In the genomic region with DNA sequence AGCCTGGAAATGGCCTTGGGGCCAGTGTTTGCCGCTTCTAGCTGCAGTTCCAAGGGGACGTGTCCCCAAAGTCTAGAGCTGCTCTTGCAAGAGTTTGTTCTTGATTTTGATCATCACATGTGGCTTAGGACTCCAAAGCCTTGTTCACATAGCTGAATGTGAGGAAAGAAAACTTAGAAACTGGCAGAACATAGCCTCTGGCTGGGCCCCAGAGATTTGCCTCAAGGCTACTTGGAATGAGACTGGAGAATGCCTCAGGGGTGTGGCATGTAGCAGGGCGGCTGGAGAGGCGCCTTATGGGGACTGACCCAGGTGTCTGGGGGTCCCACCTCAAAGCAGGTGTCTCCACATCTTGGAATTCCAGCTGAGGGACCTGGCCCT, we compare ENCODE assay signal across 1 cellular context.
TF ChIP-seq lines count a peak whose summit lies in the region.

No MANE protein-coding gene starts in this region.

TF ChIP-seq in GM23338, 12 proteins besides CTCF, POLR2A, EP300 and RAD21 (continued from another document):
- TF ChIP-seq, protein P1, sequence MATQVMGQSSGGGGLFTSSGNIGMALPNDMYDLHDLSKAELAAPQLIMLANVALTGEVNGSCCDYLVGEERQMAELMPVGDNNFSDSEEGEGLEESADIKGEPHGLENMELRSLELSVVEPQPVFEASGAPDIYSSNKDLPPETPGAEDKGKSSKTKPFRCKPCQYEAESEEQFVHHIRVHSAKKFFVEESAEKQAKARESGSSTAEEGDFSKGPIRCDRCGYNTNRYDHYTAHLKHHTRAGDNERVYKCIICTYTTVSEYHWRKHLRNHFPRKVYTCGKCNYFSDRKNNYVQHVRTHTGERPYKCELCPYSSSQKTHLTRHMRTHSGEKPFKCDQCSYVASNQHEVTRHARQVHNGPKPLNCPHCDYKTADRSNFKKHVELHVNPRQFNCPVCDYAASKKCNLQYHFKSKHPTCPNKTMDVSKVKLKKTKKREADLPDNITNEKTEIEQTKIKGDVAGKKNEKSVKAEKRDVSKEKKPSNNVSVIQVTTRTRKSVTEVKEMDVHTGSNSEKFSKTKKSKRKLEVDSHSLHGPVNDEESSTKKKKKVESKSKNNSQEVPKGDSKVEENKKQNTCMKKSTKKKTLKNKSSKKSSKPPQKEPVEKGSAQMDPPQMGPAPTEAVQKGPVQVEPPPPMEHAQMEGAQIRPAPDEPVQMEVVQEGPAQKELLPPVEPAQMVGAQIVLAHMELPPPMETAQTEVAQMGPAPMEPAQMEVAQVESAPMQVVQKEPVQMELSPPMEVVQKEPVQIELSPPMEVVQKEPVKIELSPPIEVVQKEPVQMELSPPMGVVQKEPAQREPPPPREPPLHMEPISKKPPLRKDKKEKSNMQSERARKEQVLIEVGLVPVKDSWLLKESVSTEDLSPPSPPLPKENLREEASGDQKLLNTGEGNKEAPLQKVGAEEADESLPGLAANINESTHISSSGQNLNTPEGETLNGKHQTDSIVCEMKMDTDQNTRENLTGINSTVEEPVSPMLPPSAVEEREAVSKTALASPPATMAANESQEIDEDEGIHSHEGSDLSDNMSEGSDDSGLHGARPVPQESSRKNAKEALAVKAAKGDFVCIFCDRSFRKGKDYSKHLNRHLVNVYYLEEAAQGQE (IDR thresholded peaks at IDR 0.05; ENCODE audit: unreplicated experiment): no peak
- TF ChIP-seq, protein P2, sequence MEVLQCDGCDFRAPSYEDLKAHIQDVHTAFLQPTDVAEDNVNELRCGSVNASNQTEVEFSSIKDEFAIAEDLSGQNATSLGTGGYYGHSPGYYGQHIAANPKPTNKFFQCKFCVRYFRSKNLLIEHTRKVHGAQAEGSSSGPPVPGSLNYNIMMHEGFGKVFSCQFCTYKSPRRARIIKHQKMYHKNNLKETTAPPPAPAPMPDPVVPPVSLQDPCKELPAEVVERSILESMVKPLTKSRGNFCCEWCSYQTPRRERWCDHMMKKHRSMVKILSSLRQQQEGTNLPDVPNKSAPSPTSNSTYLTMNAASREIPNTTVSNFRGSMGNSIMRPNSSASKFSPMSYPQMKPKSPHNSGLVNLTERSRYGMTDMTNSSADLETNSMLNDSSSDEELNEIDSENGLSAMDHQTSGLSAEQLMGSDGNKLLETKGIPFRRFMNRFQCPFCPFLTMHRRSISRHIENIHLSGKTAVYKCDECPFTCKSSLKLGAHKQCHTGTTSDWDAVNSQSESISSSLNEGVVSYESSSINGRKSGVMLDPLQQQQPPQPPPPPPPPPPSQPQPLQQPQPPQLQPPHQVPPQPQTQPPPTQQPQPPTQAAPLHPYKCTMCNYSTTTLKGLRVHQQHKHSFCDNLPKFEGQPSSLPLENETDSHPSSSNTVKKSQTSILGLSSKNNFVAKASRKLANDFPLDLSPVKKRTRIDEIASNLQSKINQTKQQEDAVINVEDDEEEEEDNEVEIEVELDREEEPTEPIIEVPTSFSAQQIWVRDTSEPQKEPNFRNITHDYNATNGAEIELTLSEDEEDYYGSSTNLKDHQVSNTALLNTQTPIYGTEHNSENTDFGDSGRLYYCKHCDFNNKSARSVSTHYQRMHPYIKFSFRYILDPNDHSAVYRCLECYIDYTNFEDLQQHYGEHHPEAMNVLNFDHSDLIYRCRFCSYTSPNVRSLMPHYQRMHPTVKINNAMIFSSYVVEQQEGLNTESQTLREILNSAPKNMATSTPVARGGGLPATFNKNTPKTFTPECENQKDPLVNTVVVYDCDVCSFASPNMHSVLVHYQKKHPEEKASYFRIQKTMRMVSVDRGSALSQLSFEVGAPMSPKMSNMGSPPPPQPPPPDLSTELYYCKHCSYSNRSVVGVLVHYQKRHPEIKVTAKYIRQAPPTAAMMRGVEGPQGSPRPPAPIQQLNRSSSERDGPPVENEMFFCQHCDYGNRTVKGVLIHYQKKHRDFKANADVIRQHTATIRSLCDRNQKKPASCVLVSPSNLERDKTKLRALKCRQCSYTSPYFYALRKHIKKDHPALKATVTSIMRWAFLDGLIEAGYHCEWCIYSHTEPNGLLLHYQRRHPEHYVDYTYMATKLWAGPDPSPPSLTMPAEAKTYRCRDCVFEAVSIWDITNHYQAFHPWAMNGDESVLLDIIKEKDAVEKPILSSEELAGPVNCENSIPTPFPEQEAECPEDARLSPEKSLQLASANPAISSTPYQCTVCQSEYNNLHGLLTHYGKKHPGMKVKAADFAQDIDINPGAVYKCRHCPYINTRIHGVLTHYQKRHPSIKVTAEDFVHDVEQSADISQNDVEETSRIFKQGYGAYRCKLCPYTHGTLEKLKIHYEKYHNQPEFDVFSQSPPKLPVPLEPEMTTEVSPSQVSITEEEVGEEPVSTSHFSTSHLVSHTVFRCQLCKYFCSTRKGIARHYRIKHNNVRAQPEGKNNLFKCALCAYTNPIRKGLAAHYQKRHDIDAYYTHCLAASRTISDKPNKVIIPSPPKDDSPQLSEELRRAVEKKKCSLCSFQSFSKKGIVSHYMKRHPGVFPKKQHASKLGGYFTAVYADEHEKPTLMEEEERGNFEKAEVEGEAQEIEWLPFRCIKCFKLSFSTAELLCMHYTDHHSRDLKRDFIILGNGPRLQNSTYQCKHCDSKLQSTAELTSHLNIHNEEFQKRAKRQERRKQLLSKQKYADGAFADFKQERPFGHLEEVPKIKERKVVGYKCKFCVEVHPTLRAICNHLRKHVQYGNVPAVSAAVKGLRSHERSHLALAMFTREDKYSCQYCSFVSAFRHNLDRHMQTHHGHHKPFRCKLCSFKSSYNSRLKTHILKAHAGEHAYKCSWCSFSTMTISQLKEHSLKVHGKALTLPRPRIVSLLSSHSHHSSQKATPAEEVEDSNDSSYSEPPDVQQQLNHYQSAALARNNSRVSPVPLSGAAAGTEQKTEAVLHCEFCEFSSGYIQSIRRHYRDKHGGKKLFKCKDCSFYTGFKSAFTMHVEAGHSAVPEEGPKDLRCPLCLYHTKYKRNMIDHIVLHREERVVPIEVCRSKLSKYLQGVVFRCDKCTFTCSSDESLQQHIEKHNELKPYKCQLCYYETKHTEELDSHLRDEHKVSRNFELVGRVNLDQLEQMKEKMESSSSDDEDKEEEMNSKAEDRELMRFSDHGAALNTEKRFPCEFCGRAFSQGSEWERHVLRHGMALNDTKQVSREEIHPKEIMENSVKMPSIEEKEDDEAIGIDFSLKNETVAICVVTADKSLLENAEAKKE (CRISPR knock-in tag; IDR thresholded peaks at IDR 0.05): no peak
- TF ChIP-seq POLR2AphosphoS5 (IDR thresholded peaks at IDR 0.05; ENCODE audit: low read depth): no peak
- TF ChIP-seq JUNB (IDR thresholded peaks at IDR 0.05; ENCODE audit: unreplicated experiment): no peak
- TF ChIP-seq CREB1 (CRISPR knock-in tag; IDR thresholded peaks at IDR 0.05; ENCODE audit: low read depth): no peak
- no peak for TF ChIP-seq ZNF331 (CRISPR knock-in tag; IDR thresholded peaks at IDR 0.05; ENCODE audit: low read depth)
- TF ChIP-seq EZH2phosphoT487 (IDR thresholded peaks at IDR 0.05; ENCODE audit: unreplicated experiment): no peak
- no peak for TF ChIP-seq NANOG (IDR thresholded peaks at IDR 0.05; ENCODE audit: borderline replicate concordance)
